33 cellular contexts compared by ENCODE assay signal in genomic region chr4:154711522-154711921, GRCh38. TPM values are rescaled to one million over a fixed set of nuclear protein-coding genes. Genes with fewer than 3 reads are reported as not detected.
"Had no signal": no experiment of that assay in that cellular context is flagged by ENCODE, and none has a peak within 500 bp of the region (broad histone marks: within the 10 kb centered on the region; RNA-seq: fewer than 3 reads in every experiment).

No MANE protein-coding gene starts in this region.

- H3K4me2 ChIP-seq: KMS-11, PC-9 had no signal

- DNase-seq: Karpas-422, KBM-7, MM.1S, MV-4-11, NCI-H1092, NCI-H1105, NCI-H1417 treated with DMSO at 0.1 percent for 48 hours, NCI-H1436 treated with DMSO at 0.1 percent for 48 hours, NCI-H1694 treated with DMSO at 0.1 percent for 48 hours, NCI-H187 treated with DMSO at 0.1 percent for 48 hours, NCI-H2029, NCI-H2081, NCI-H2171 treated with DMSO at 0.1 percent for 48 hours, NCI-H2227 treated with DMSO at 0.1 percent for 48 hours, NCI-H345, NCI-H446, NCI-H510A treated with DMSO at 0.1 percent for 48 hours, NCI-H524 treated with DMSO at 0.1 percent for 48 hours, NCI-H526 treated with DMSO at 0.1 percent for 48 hours, NCI-H774, PC-9, SHP77, SIG-M5, SJCRH30 had no signal

- H2AFZ ChIP-seq: PC-9 had no signal

- H3K27ac ChIP-seq: KMS-11, PC-9, RWPE1, SJCRH30, SK-N-MC had no signal

- H3K4me1 ChIP-seq: SJCRH30 had no signal

- H3K9ac ChIP-seq: KMS-11 had no signal

- H3K36me3 ChIP-seq: SJCRH30 had no signal

- FAIRE-seq: RCC 7860 had no signal

- H3K27me3 ChIP-seq: SJCRH30 had no signal

- ATAC-seq: Panc1, Right ventricle myocardium inferior, SK-N-SH treated with all-trans-retinoic acid at 6 μM for 48 hours had no signal

- H3K4me3 ChIP-seq: PC-9, SJCRH30, SK-N-MC had no signal

- H3K9me3 ChIP-seq: SJCRH30 had no signal

RNA-seq across cellular contexts. Expression of gene LRAT, which starts 32.3 kb away (rescaled TPM):
- total RNA-seq: LHCN-M2, OCI-LY7, Right ventricle myocardium inferior, SJCRH30 had no signal
